8 cellular contexts compared by ENCODE assay signal in the genomic region with DNA sequence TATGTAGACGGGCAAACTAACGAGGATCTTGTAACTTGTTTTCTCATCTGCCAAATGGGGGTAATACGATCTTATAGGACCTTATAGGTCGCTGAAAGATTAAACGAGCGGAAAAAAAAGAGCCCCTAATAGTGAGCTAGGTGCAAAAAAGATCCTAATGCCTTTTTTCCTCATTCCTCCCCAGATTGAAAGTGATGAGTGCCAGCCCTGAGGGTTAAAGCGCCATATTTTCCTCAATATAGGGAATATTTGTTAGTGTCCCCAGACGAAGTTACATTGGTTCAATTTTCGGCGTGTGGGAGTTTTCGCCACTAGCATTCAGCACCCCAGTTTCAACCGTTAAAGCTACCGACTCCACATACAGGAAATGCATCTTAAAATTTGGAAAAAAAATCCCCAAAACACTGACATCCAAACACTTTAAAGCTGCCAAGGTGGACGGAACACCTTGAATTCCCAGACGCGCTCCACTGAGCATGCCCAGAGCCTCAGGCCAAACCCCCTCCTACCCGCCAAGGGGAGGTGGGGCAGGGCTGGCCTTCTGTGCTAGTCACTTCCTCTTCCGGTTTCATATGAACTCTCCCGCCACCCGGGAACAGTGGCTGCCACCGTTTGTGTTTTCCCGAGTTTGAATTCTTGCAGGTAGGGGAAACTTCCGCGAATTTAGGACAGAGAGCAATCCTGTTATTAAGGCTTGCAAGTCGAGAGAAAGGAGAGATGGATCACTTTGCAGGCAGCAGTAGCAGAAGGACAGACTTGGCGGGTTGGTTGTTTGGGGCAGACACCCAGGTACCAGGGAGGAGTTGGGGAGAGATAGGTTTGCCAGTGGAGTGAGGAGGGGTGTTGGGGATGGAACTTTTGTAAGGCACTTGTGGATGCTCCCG. TPM values are rescaled to one million over a fixed set of nuclear protein-coding genes. Genes with fewer than 3 reads are reported as not detected.
DNase-seq lines count a peak whose midpoint lies in the region; ATAC-seq, FAIRE-seq and TF ChIP-seq lines count a peak whose summit lies in the region.

PRIM2 (plus strand) TSS at position 571 of the 884 bp plus-strand sequence. CDS start 816 bp downstream, outside the sequence.

- peak within 1 kb of the TSS; percentile 89 for H3K4me3 ChIP-seq in GM12865 (ENCODE audit: low read depth, low read length)
- H3K4me3 ChIP-seq in cardiac muscle cell: peak within 1 kb of the TSS; percentile 43
- peak within 1 kb of the TSS; percentile 26 to 72 (median 48) for H3K4me3 ChIP-seq in pancreas
- H3K4me3 ChIP-seq in thyroid gland (replicated peaks in 1 of 3): peak within 1 kb of the TSS; percentile 1 to 73 (median 42)

- H3K27me3 ChIP-seq in cardiac muscle cell: no peaks in the 10 kb centered on the region
- no peaks in the 10 kb centered on the region for H3K27me3 ChIP-seq in pancreas
- H3K27me3 ChIP-seq in thyroid gland: no peaks in the 10 kb centered on the region

- FAIRE-seq in pancreas (lab: Jason Lieb, UNC): peak; percentile 78

- H3K36me3 ChIP-seq in cardiac muscle cell: no peaks in the 10 kb centered on the region
- no peaks in the 10 kb centered on the region for H3K36me3 ChIP-seq in pancreas
- peaks cover 0 to 4% of the 10 kb centered on the region in 2 donors for H3K36me3 ChIP-seq in thyroid gland

- intact Hi-C loops in pancreas (cut with DNase I): loop anchor here in 2 of 3 donors (5.0 to 10.0 kb wide), 2 partner anchors 413 to 415 kb away; no protein-coding TSS in a partner anchor
- intact Hi-C loops in thyroid gland (cut with DNase I): loop anchor here (5.0 to 10.0 kb wide), 3 partner anchors 93 to 415 kb away; partner anchors contain the start of genes BAG2 and RAB23

- H3K27ac ChIP-seq in cardiac muscle cell (no peak within 1 kb of the TSS), pancreas (peak within 1 kb of the TSS in 2 of 4 donors; percentile 61 to 74), thyroid gland (peak within 1 kb of the TSS in 2 of 3 donors; percentile 62 to 71)

- TF ChIP-seq POLR2A in thyroid gland (IDR thresholded peaks at IDR 0.05): peak in 1 of 2 donors; percentile 75

- ATAC-seq in HG02678 (IDR thresholded peaks at IDR 0.05; ENCODE audit: unreplicated experiment) (peak; percentile 88), pancreas (peak; percentile 97 to 99 (median 99))

- DNase-seq in GM12865 (ENCODE audit: low read depth) (peak; percentile 89), NCI-H128 (lab: John Stamatoyannopoulos, UW; ENCODE audit: unreplicated experiment) (peak; percentile 63), SW480 (ENCODE audit: low spot score) (peak; percentile 84), cardiac muscle cell (ENCODE audit: low read depth in 1 of 2, low spot score in 1 of 2) (peak; percentile 84 to 90), pancreas (peak; percentile 84 to 94 (median 88)), thyroid gland (peak; percentile 87 to 89)
- DNase-seq in activated naive CD8-positive, alpha-beta T cell treated with anti-CD3 and anti-CD28 coated beads, Interleukin-2, amount 50 U/mL, for 16 hours (ENCODE audit: low read depth, low spot score): peak; percentile 58

- no peak for TF ChIP-seq CTCF in GM12865 (IDR thresholded peaks at IDR 0.05; ENCODE audit: insufficient read depth, low read depth, low read length, missing control alignments)
- TF ChIP-seq CTCF in cardiac muscle cell (IDR thresholded peaks at IDR 0.05; ENCODE audit: low read depth, low read length): no peak
- no peak for TF ChIP-seq CTCF in pancreas (IDR thresholded peaks at IDR 0.05)
- no peak for TF ChIP-seq CTCF in thyroid gland (IDR thresholded peaks at IDR 0.05)

- WGBS in pancreas, 2 donors: 1% methylated on average over 27 of the region's 27 CpGs
- WGBS in thyroid gland, 2 donors: 1% methylated on average over 27 of the region's 27 CpGs

- no peaks in the 10 kb centered on the region for H3K9me3 ChIP-seq in cardiac muscle cell (ENCODE audit: low read depth)
- no peaks in the 10 kb centered on the region for H3K9me3 ChIP-seq in pancreas
- no peaks in the 10 kb centered on the region for H3K9me3 ChIP-seq in thyroid gland

- H3K4me1 ChIP-seq in cardiac muscle cell (ENCODE audit: low read depth) (no peaks in the 10 kb centered on the region), pancreas (peaks cover 0 to 12% (median 0%) of the 10 kb centered on the region in 3 donors), thyroid gland (peaks cover 5 to 17% of the 10 kb centered on the region in 2 donors)

RNA-seq across cellular contexts. Expression of gene PRIM2, which starts in this region (rescaled TPM):
- total RNA-seq in cardiac muscle cell (6.6 and 7.4 TPM in 2 replicates), pancreas (1 to 10 TPM; 2.7 to 7.2 (median 4.0) TPM), thyroid gland (10 to 100 TPM; 11.0 to 16.2 (median 13.3) TPM)
- polyA plus RNA-seq in cardiac muscle cell (5.6 and 6.2 TPM in 2 replicates), pancreas (1 to 10 TPM; 1.6 to 2.5 TPM)
